In the genomic region with DNA sequence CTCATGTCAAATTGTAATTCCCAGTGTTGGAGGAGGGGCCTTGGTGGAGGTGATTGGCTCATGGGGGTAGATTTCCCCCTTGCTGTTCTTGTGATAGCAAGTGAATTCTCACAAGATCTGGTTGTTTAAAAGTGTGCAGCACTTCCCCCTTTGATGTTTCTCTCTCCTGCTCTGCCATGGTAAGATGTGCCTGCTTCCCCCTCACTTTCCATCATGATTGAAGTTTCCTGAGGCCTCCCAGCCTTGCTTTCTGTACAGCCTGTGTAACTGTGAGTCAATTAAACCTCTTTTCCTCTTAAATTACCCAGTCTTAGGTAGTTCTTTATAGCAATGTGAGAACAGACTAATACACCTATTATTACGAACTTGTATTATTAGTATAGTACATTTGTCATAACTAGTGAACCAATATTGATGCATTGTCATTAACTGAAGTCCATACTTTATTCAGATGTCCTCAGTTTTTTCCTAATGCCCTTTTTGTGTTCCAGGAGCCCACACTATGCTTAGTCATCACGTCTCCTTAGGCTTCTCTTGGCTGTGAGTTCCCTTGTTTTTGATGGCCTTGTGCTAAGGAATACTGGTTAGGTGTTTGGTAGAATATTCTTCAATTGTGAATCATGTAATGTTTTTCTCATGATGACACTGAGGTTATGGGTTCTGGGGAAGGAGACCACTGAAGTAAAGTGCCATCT, we compare ENCODE assay signal across 1 cellular context.
TF ChIP-seq lines count a peak whose summit lies in the region.

No MANE protein-coding gene starts in this region.

TF ChIP-seq in GM12878, 131 proteins besides CTCF, POLR2A, EP300 and RAD21:
- TF ChIP-seq CREB1 (IDR thresholded peaks at IDR 0.05; ENCODE audit: low read depth) (no peak), IKZF2 (IDR thresholded peaks at IDR 0.05) (no peak), YBX1 (IDR thresholded peaks at IDR 0.05) (no peak), SREBF1 (IDR thresholded peaks at IDR 0.05; ENCODE audit: low read length) (no peak), ZNF207 (IDR thresholded peaks at IDR 0.05; ENCODE audit: borderline replicate concordance) (no peak)
